In the genomic region with DNA sequence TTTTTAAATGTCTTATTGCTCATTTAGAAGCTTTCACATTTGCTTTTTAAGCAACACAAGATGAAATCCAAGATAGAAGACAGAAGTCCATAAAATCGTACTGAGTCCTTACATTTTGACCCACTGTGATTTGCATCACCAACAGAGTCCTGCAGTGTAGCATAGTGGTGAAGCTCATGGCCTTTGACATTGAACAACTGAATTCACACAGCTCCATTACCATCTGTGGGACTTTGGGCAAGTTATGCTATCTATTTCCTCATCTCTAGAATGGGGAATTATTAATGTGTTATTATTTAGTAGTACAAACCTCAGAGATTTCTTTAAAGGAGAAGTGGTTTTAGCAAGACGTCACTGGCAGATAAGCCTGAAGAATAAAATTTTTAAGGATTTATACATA, we compare ENCODE assay signal across 17 cellular contexts. TPM values are rescaled to one million over a fixed set of nuclear protein-coding genes. Genes with fewer than 3 reads are reported as not detected.
A peak's percentile ranks its signal among the peaks of the same experiment; 100 is the strongest.
DNase-seq lines count a peak whose midpoint lies in the region; ATAC-seq lines count a peak whose summit lies in the region.
"Had no signal": no experiment of that assay in that cellular context is flagged by ENCODE, and none has a peak within 500 bp of the region (broad histone marks: within the 10 kb centered on the region; RNA-seq: fewer than 3 reads in every experiment).

No MANE protein-coding gene starts in this region.

- H3K4me3 ChIP-seq in HAP-1 = no peak overlapping the region
- H3K4me3 ChIP-seq: upper lobe of left lung had no signal

- H3K36me3 Mint-ChIP-seq in activated T-cell treated with anti-CD3 and anti-CD28 coated beads, Interleukin-2, amount 50 U/mL, for 72 hours (ENCODE audit: insufficient read depth in 2 of 2) = peaks cover 0 to 2% of the 10 kb centered on the region in 2 donors
- H3K36me3 Mint-ChIP-seq in activated naive CD8-positive, alpha-beta T cell treated with anti-CD3 and anti-CD28 coated beads, Interleukin-2, amount 50 U/mL, for 24 hours (ENCODE audit: low read depth) = no peaks in the 10 kb centered on the region
- H3K36me3 Mint-ChIP-seq in natural killer cell treated with Interleukin-12 subunit alpha and Interleukin-12 subunit beta and Interleukin-15 and Interleukin-18, amount 100 ng/mL, for 72 hours = peaks cover 2% of the 10 kb centered on the region

- peaks cover 89% of the 10 kb centered on the region for H3K4me1 Mint-ChIP-seq in activated T-cell treated with anti-CD3 and anti-CD28 coated beads, Interleukin-2, amount 50 U/mL, for 72 hours (ENCODE audit: low read depth)
- H3K4me1 Mint-ChIP-seq in activated naive CD8-positive, alpha-beta T cell treated with anti-CD3 and anti-CD28 coated beads, Interleukin-2, amount 50 U/mL, for 24 hours = peaks cover 95% of the 10 kb centered on the region
- H3K4me1 Mint-ChIP-seq in natural killer cell treated with Interleukin-12 subunit alpha and Interleukin-12 subunit beta and Interleukin-15 and Interleukin-18, amount 100 ng/mL, for 72 hours (ENCODE audit: low read depth in 2 of 2) = peaks cover 58 to 76% of the 10 kb centered on the region in 2 donors

- no peaks in the 10 kb centered on the region for H3K36me3 ChIP-seq in HAP-1 (replicated peaks)
- H3K36me3 ChIP-seq: upper lobe of left lung had no signal

- no peaks in the 10 kb centered on the region for H3K9me3 ChIP-seq in HAP-1
- H3K9me3 ChIP-seq: upper lobe of left lung had no signal

- H3K4me3 Mint-ChIP-seq in activated T-cell treated with anti-CD3 and anti-CD28 coated beads, Interleukin-2, amount 50 U/mL, for 72 hours = peak overlapping the region; percentile 66 to 71
- no peak overlapping the region for H3K4me3 Mint-ChIP-seq in activated naive CD8-positive, alpha-beta T cell treated with anti-CD3 and anti-CD28 coated beads, Interleukin-2, amount 50 U/mL, for 24 hours
- H3K4me3 Mint-ChIP-seq in natural killer cell treated with Interleukin-12 subunit alpha and Interleukin-12 subunit beta and Interleukin-15 and Interleukin-18, amount 100 ng/mL, for 72 hours = peak overlapping the region; percentile 92

- H3K27me3 ChIP-seq in HAP-1 (ENCODE audit: low read depth) = no peaks in the 10 kb centered on the region
- H3K27me3 ChIP-seq: upper lobe of left lung had no signal

- no peaks in the 10 kb centered on the region for H3K27me3 Mint-ChIP-seq in activated T-cell treated with anti-CD3 and anti-CD28 coated beads, Interleukin-2, amount 50 U/mL, for 72 hours (ENCODE audit: low read depth)
- H3K27me3 Mint-ChIP-seq in activated naive CD8-positive, alpha-beta T cell treated with anti-CD3 and anti-CD28 coated beads, Interleukin-2, amount 50 U/mL, for 24 hours = no peaks in the 10 kb centered on the region
- H3K27me3 Mint-ChIP-seq in natural killer cell treated with Interleukin-12 subunit alpha and Interleukin-12 subunit beta and Interleukin-15 and Interleukin-18, amount 100 ng/mL, for 72 hours = no peaks in the 10 kb centered on the region

- in situ Hi-C loops in HAP-1 (cut with MboI; ENCODE audit: low sequenced_read_pairs) = no loop called here

- peaks cover 7% of the 10 kb centered on the region for H3K4me1 ChIP-seq in HAP-1

- DNase-seq in activated T-cell treated with anti-CD3 and anti-CD28 coated beads, Interleukin-2, amount 50 U/mL, for 72 hours = no peak
- DNase-seq in activated T-cell treated with anti-CD3 and anti-CD28 coated beads for 4 hours (no peak), MV-4-11 (lab: John Stamatoyannopoulos, UW) (peak; percentile 8), HAP-1 (ENCODE audit: low spot score in 2 of 2) (no peak), SIG-M5 (lab: John Stamatoyannopoulos, UW) (no peak)
- no peak for DNase-seq in activated naive CD8-positive, alpha-beta T cell treated with anti-CD3 and anti-CD28 coated beads, Interleukin-2, amount 50 U/mL, for 24 hours
- no peak for DNase-seq in natural killer cell treated with Interleukin-12 subunit alpha and Interleukin-12 subunit beta and Interleukin-15 and Interleukin-18, amount 100 ng/mL, for 72 hours (ENCODE audit: low spot score)
- DNase-seq: activated CD4-positive, alpha-beta T cell treated with anti-CD3 and anti-CD28 coated beads for 48 hours; activated gamma-delta T cell; DMS153; NCI-H1694; NCI-H524 treated with DMSO at 0.1 percent for 48 hours; RPMI8226; stimulated activated CD4-positive, alpha-beta T cell treated with anti-CD3 and anti-CD28 coated beads, Interleukin-4, amount 100 ng/mL, for 24 hours; upper lobe of left lung had no signal

- H3K9me3 Mint-ChIP-seq in activated T-cell treated with anti-CD3 and anti-CD28 coated beads, Interleukin-2, amount 50 U/mL, for 72 hours = no peaks in the 10 kb centered on the region
- H3K9me3 Mint-ChIP-seq in activated naive CD8-positive, alpha-beta T cell treated with anti-CD3 and anti-CD28 coated beads, Interleukin-2, amount 50 U/mL, for 24 hours = no peaks in the 10 kb centered on the region
- H3K9me3 Mint-ChIP-seq in natural killer cell treated with Interleukin-12 subunit alpha and Interleukin-12 subunit beta and Interleukin-15 and Interleukin-18, amount 100 ng/mL, for 72 hours = peaks cover 3% of the 10 kb centered on the region

- peak overlapping the region; percentile 81 for H3K27ac Mint-ChIP-seq in activated T-cell treated with anti-CD3 and anti-CD28 coated beads, Interleukin-2, amount 50 U/mL, for 72 hours
- peak overlapping the region; percentile 95 for H3K27ac Mint-ChIP-seq in activated naive CD8-positive, alpha-beta T cell treated with anti-CD3 and anti-CD28 coated beads, Interleukin-2, amount 50 U/mL, for 24 hours
- H3K27ac Mint-ChIP-seq in natural killer cell treated with Interleukin-12 subunit alpha and Interleukin-12 subunit beta and Interleukin-15 and Interleukin-18, amount 100 ng/mL, for 72 hours = peak overlapping the region in 1 of 2 donors; percentile 95

- no peak for ATAC-seq in activated T-cell treated with anti-CD3 and anti-CD28 coated beads, Interleukin-2, amount 50 U/mL, for 72 hours (replicated peaks in 1 of 2)
- ATAC-seq in activated naive CD8-positive, alpha-beta T cell treated with anti-CD3 and anti-CD28 coated beads, Interleukin-2, amount 50 U/mL, for 24 hours = no peak
- ATAC-seq in natural killer cell treated with Interleukin-12 subunit alpha and Interleukin-12 subunit beta and Interleukin-15 and Interleukin-18, amount 100 ng/mL, for 72 hours = no peak
- no peak for ATAC-seq in HG03280 (IDR thresholded peaks at IDR 0.05; ENCODE audit: unreplicated experiment)

RNA-seq across cellular contexts. Expression of a gene that starts 10.7 kb away (rescaled TPM):
- 10 to 100 TPM; 19.9 to 32.3 TPM for total RNA-seq in activated T-cell treated with anti-CD3 and anti-CD28 coated beads, Interleukin-2, amount 50 U/mL, for 72 hours
- total RNA-seq in natural killer cell treated with Interleukin-12 subunit alpha and Interleukin-12 subunit beta and Interleukin-15 and Interleukin-18, amount 100 ng/mL, for 72 hours = 10 to 100 TPM; 11.6 to 24.0 TPM
- total RNA-seq: bronchial epithelial cell had no signal
